ENCODE assay signal across 1 cellular context in genomic region chr6:107847844-107848802, GRCh38.
TF ChIP-seq lines count a peak whose summit lies in the region.

No MANE protein-coding gene starts in this region.

TF ChIP-seq in HepG2, 621 proteins besides CTCF, POLR2A, EP300 and RAD21 (continued from another document and continues in another):
- TF ChIP-seq ZBTB40 (IDR thresholded peaks at IDR 0.05) (no peak), ZBTB40 (CRISPR knock-in tag; IDR thresholded peaks at IDR 0.05) (peak; percentile 79), ZNF687 (CRISPR knock-in tag; IDR thresholded peaks at IDR 0.05) (peak; percentile 91), HMGXB4 (CRISPR knock-in tag; IDR thresholded peaks at IDR 0.05; ENCODE audit: borderline replicate concordance in 1 of 2, low read depth in 1 of 2) (peak; percentile 81 to 83; a peak in 3 of 4 replicates), ZMYM4 (CRISPR knock-in tag; IDR thresholded peaks at IDR 0.05) (0 out of 2 replicates have a peak, but pooled peaks have one; percentile 45), RARA (CRISPR knock-in tag; IDR thresholded peaks at IDR 0.05) (peak; percentile 16; the same call in 1 of the 2 replicates), MXD3 (CRISPR knock-in tag; IDR thresholded peaks at IDR 0.05) (peak; percentile 90), SALL1 (CRISPR knock-in tag; IDR thresholded peaks at IDR 0.05) (peak; percentile 74), ZNF768 (CRISPR knock-in tag; IDR thresholded peaks at IDR 0.05) (peak; percentile 39; the same call in 1 of the 2 replicates), ZXDC (CRISPR knock-in tag; IDR thresholded peaks at IDR 0.05) (no peak), ZFP91 (CRISPR knock-in tag; IDR thresholded peaks at IDR 0.05; ENCODE audit: borderline replicate concordance) (peak; percentile 77; the same call in 1 of the 2 replicates), SP4 (CRISPR knock-in tag; IDR thresholded peaks at IDR 0.05) (peak; percentile 71), REPIN1 (CRISPR knock-in tag; IDR thresholded peaks at IDR 0.05; ENCODE audit: borderline replicate concordance, low read depth) (0 out of 2 replicates have a peak, but pooled peaks have one; percentile 73), ZNF574 (CRISPR knock-in tag; IDR thresholded peaks at IDR 0.05) (peak; percentile 64), TFE3 (CRISPR knock-in tag; IDR thresholded peaks at IDR 0.05) (0 out of 2 replicates have a peak, but pooled peaks have one; percentile 34), ZFP90 (CRISPR knock-in tag; IDR thresholded peaks at IDR 0.05; ENCODE audit: borderline replicate concordance) (0 out of 2 replicates have a peak, but pooled peaks have one; percentile 61), ZNF430 (CRISPR knock-in tag; IDR thresholded peaks at IDR 0.05) (no peak), ZNF883 (CRISPR knock-in tag; IDR thresholded peaks at IDR 0.05; ENCODE audit: not compliant biosample characterization) (peak; percentile 74), ZNF510 (CRISPR knock-in tag; IDR thresholded peaks at IDR 0.05; ENCODE audit: low read depth) (peak; percentile 72; the same call in 1 of the 2 replicates), ZNF350 (CRISPR knock-in tag; IDR thresholded peaks at IDR 0.05; ENCODE audit: borderline replicate concordance, low read depth) (peak; percentile 58; the same call in 1 of the 2 replicates), RARG (CRISPR knock-in tag; IDR thresholded peaks at IDR 0.05; ENCODE audit: low read depth) (no peak), HIVEP1 (CRISPR knock-in tag; IDR thresholded peaks at IDR 0.05) (no peak), ERF (CRISPR knock-in tag; IDR thresholded peaks at IDR 0.05) (peak; percentile 75)
